ENCODE assay signal across 17 cellular contexts in the genomic region with DNA sequence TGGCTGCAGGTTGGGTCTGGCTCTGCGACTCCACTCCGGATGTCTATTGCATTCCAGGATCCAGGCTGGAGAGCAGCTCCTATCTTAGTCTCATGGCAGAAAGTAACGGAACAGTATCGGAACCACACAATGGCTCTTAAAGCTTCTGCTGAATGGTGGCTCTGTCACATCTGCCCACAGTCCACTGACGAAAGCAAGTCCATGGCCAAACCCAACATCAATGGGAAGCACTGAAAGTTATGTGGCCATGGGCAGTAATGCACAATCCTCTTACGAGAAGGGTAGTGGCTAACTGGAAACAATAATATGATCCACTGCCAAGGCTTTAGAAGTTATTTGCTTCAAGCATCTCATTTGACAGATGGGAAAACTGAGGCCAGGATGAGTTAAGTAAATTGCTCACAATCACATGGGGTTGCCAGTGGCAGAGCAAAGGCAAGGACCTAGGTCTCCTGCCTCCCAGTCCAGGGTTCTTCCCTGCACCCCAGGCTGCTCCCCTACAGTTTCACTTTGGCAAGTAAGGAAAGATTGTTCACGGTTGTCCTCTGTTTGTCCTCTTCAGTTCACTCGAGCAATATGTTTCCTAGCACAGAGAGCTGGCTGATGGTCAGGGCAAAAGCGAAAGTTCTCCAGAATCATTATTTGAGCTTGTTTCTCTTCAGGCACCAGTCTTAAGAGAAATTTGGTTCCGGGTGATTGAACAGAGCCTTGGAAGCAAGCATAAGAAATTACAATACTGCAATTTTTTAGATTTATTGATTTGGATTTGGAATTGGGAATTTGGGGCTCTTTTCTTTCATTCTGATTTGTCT. TPM values are rescaled to one million over a fixed set of nuclear protein-coding genes. Genes with fewer than 3 reads are reported as not detected.
DNase-seq lines count a peak whose midpoint lies in the region; ATAC-seq, FAIRE-seq and TF ChIP-seq lines count a peak whose summit lies in the region.
"Had no signal": no experiment of that assay in that cellular context is flagged by ENCODE, and none has a peak within 500 bp of the region (broad histone marks: within the 10 kb centered on the region; RNA-seq: fewer than 3 reads in every experiment).

No MANE protein-coding gene starts in this region.

- in situ Hi-C loops in GM23248 (cut with MboI): no loop called here
- in situ Hi-C loops in GM12878 (cut with MboI): no loop called here

- H3K27me3 ChIP-seq in GM23248 (replicated peaks; ENCODE audit: insufficient read depth) (no peaks in the 10 kb centered on the region), GM12878 (replicated peaks in 1 of 2; ENCODE audit: control insufficient read depth in 2 of 2, insufficient read depth in 2 of 2, low read length in 1 of 2) (peaks cover 0 to 1% of the 10 kb centered on the region in 2 experiments; a peak in 1 of 4 replicates), MM.1S (replicated peaks; ENCODE audit: insufficient read depth, low read length) (no peaks in the 10 kb centered on the region)

- no peaks in the 10 kb centered on the region for H3K9me3 ChIP-seq in GM23248 (ENCODE audit: low read depth)
- no peaks in the 10 kb centered on the region for H3K9me3 ChIP-seq in GM12878 (replicated peaks; ENCODE audit: control insufficient read depth, insufficient read depth, low read length)
- no peaks in the 10 kb centered on the region for H3K9me3 ChIP-seq in MM.1S (replicated peaks; ENCODE audit: insufficient read depth, low read length)
- H3K9me3 ChIP-seq: A549 had no signal

- peaks cover 14% of the 10 kb centered on the region for H3F3A ChIP-seq in GM23248 (ENCODE audit: insufficient read depth)
- H3F3A ChIP-seq in MM.1S (ENCODE audit: insufficient read depth, low read length): no peaks in the 10 kb centered on the region

- ATAC-seq in GM12878 (no peak), HG02759 (IDR thresholded peaks at IDR 0.05; ENCODE audit: unreplicated experiment) (no peak)
- ATAC-seq: A549 had no signal

- H3K9me2 ChIP-seq in GM23248 (ENCODE audit: insufficient read depth) (no peaks in the 10 kb centered on the region), MM.1S (replicated peaks; ENCODE audit: insufficient read depth, low read length) (no peaks in the 10 kb centered on the region)

- 21 to 22% methylated on average over 10 of the region's 10 CpGs for WGBS in GM23248 (ENCODE audit: low coverage in 1 of 2, low lambda C conversion rate in 2 of 2, missing lambda C conversion rate in 2 of 2), 2 experiments
- WGBS in GM12878 (ENCODE audit: insufficient coverage, insufficient replicate concordance, low lambda C conversion rate, missing lambda C conversion rate): 37% methylated on average over 10 of the region's 10 CpGs

- no peaks in the 10 kb centered on the region for H3K36me3 ChIP-seq in GM23248 (ENCODE audit: low read depth)
- H3K36me3 ChIP-seq in GM12878 (ENCODE audit: control insufficient read depth in 2 of 2, insufficient read depth in 2 of 2, low read length in 1 of 2): no peaks in the 10 kb centered on the region
- H3K36me3 ChIP-seq in MM.1S (replicated peaks; ENCODE audit: insufficient read depth, low read length): no peaks in the 10 kb centered on the region

- SMC1A ChIA-PET in GM12878 (lab: Charles Lee; ENCODE audit: uncharacterized antibody, unreplicated experiment): no interaction called here

- TF ChIP-seq EP300 in GM12878 (IDR thresholded peaks at IDR 0.05; ENCODE audit: borderline replicate concordance in 1 of 2, control insufficient read depth in 1 of 2, low read depth in 2 of 2, low read length in 2 of 2): no peak

- peaks cover 31% of the 10 kb centered on the region for H3K4me1 ChIP-seq in GM23248 (ENCODE audit: insufficient read depth)
- no peaks in the 10 kb centered on the region for H3K4me1 ChIP-seq in GM12878 (ENCODE audit: control insufficient read depth, insufficient read depth, low read length)
- H3K4me1 ChIP-seq in MM.1S (ENCODE audit: low read length): no peaks in the 10 kb centered on the region
- H3K4me1 ChIP-seq: A549 had no signal

- H3K4me2 ChIP-seq in GM23248 (ENCODE audit: unreplicated experiment) (peak overlapping the region; percentile 17), GM12878 (ENCODE audit: control insufficient read depth, insufficient read depth) (no peak overlapping the region), MM.1S (ENCODE audit: low read depth, low read length) (no peak overlapping the region)
- H3K4me2 ChIP-seq: A549 had no signal

- H2AFZ ChIP-seq in GM23248: peak overlapping the region; percentile 41; the same call in 1 of the 2 replicates
- no peak overlapping the region for H2AFZ ChIP-seq in GM12878 (ENCODE audit: control insufficient read depth, low read depth, low read length)
- no peak overlapping the region for H2AFZ ChIP-seq in MM.1S (ENCODE audit: low read length)

- FAIRE-seq in GM12878 (lab: Jason Lieb, UNC): peak; percentile 27
- FAIRE-seq: A549, GM19239 had no signal

- intact Hi-C loops in GM12878 (cut with micrococcal nuclease; ENCODE audit: unreplicated experiment): no loop called here

- CTCF ChIA-PET in GM12878 (lab: Yijun Ruan, JAX): interaction anchor here (0.9 kb wide), 1 partner anchor 33 kb away, joined by 3 read pairs; no protein-coding TSS in a partner anchor

- TF ChIP-seq POLR2A in GM12878 (IDR thresholded peaks at IDR 0.05; ENCODE audit: low read depth, low read length): no peak

- H3K4me3 ChIP-seq in GM23248: no peak overlapping the region
- no peak overlapping the region for H3K4me3 ChIP-seq in GM12878
- H3K4me3 ChIP-seq in MM.1S (ENCODE audit: low read length): no peak overlapping the region
- H3K4me3 ChIP-seq: A549 had no signal

- H3K27ac ChIP-seq in GM23248 (no peak overlapping the region), GM12878 (ENCODE audit: control insufficient read depth, insufficient read depth) (no peak overlapping the region), MM.1S (ENCODE audit: low read length) (no peak overlapping the region)
- H3K27ac ChIP-seq: A549 had no signal

- H4K20me1 ChIP-seq in GM23248 (ENCODE audit: insufficient read depth): no peaks in the 10 kb centered on the region
- H4K20me1 ChIP-seq in GM12878 (ENCODE audit: control insufficient read depth, insufficient read depth): no peaks in the 10 kb centered on the region
- no peaks in the 10 kb centered on the region for H4K20me1 ChIP-seq in MM.1S (ENCODE audit: insufficient read depth, low read length)

- H3K79me2 ChIP-seq in GM23248 (ENCODE audit: insufficient read depth) (no peaks in the 10 kb centered on the region), GM12878 (ENCODE audit: control insufficient read depth, insufficient read depth, low read length) (no peaks in the 10 kb centered on the region), MM.1S (ENCODE audit: low read length) (no peaks in the 10 kb centered on the region)

- BruUV-seq in GM12878 (replicated peaks; lab: Mats Ljungman, UMichigan): no TSS peak

- POLR2A ChIA-PET in GM12878 (lab: Charles Lee): no interaction called here

- RAD21 ChIA-PET in GM12878 (lab: Charles Lee; ENCODE audit: unreplicated experiment): no interaction called here

- DNase-seq in GM23248 (peak; percentile 9), GM12878 (ENCODE audit: low read depth, low spot score) (no peak), medulla oblongata (ENCODE audit: extremely low spot score) (peak; percentile 56), renal cortical epithelial cell (ENCODE audit: low read depth) (peak; percentile 37), NCI-H2227 treated with DMSO at 0.1 percent for 48 hours (lab: John Stamatoyannopoulos, UW) (no peak), MM.1S (no peak)
- DNase-seq: EL, H9, NCI-H1105 treated with DMSO at 0.1 percent for 48 hours, NCI-H187, NCI-H446, SHP77 treated with DMSO at 0.1 percent for 48 hours had no signal

- H3K9ac ChIP-seq in GM23248: no peak overlapping the region
- H3K9ac ChIP-seq in GM12878 (ENCODE audit: control insufficient read depth, insufficient read depth, low read length): no peak overlapping the region
- no peak overlapping the region for H3K9ac ChIP-seq in MM.1S (ENCODE audit: low read length)

- TF ChIP-seq CTCF in GM12878 (IDR thresholded peaks at IDR 0.05 in 2 of 3, conservative IDR thresholded peaks at IDR 0.05 in 1 of 3; ENCODE audit: control insufficient read depth in 2 of 3, extremely low read depth in 1 of 3, insufficient read depth in 1 of 3, low read depth in 3 of 3, low read length in 3 of 3): no peak
- no peak for TF ChIP-seq CTCF in MM.1S (IDR thresholded peaks at IDR 0.05; ENCODE audit: low read length)

- TF ChIP-seq RAD21 in GM12878 (IDR thresholded peaks at IDR 0.05; ENCODE audit: insufficient read depth, low read depth, low read length): no peak

RNA-seq across cellular contexts. Expression of a gene that starts 54.2 kb away (rescaled TPM):
- total RNA-seq in GM23248 (2014; rRNA removed; shearing (Covaris generic)): 210 and 219 TPM in 2 replicates
- polyA plus RNA-seq in GM23248 (2016; fragmentation: Nextera tagmentation; extraction: Ambion mirVana) (318 and 335 TPM in 2 replicates), GM12878 (2011; rRNA removed) (0.39 and 0.61 TPM in 2 replicates), GM12878 (2014; fragmentation: Illumina TruSeq; extraction: Trizol) (20.7 and 21.5 TPM in 2 replicates), GM12878 (2014; fragmentation: Nextera tagmentation; extraction: Ambion mirVana) (10 to 100 TPM in 1 of 2 experiments, 1 to 10 TPM in 1; 5.9 to 11.1 TPM), GM12878 (2014; rRNA removed) (18.0 and 19.9 TPM in 2 replicates), GM12878 (2016; fragmentation: Nextera tagmentation; extraction: Ambion mirVana) (10 to 100 TPM in 1 of 2 experiments, 1 to 10 TPM in 1; 5.6 to 13.4 TPM)
- 6.3 and 7.3 TPM in 2 replicates for total RNA-seq in GM12878 (2013; cell fraction: nucleolus; rRNA removed)
- total RNA-seq in GM12878 (2014; rRNA removed) (10.0 TPM in 2 replicates), GM12878 (2014; rRNA removed; fragmentation: Illumina TruSeq; extraction: Trizol) (9.9 and 11.0 TPM in 2 replicates), GM12878 (2021) (23.6 TPM in 2 replicates), renal cortical epithelial cell (82.7 and 105 TPM in 2 replicates)
- polyA plus RNA-seq in GM12878 (2011; ENCODE audit: low read depth): 8.6 TPM
- polyA plus RNA-seq in GM12878 (2011; cell fraction: cytosol; rRNA removed): 0.35 and 0.36 TPM in 2 replicates
- 0.36 and 0.39 TPM in 2 replicates for polyA plus RNA-seq in GM12878 (2011; cell fraction: nucleus; rRNA removed)
- 12.7 and 14.4 TPM in 2 replicates for polyA plus RNA-seq in GM12878 (2012)
- polyA minus RNA-seq in GM12878 (2011; rRNA and poly(A)+ RNA removed): 0.29 and 0.62 TPM in 2 replicates
- 0.42 and 1.1 TPM in 2 replicates for polyA minus RNA-seq in GM12878 (2011; cell fraction: cytosol; rRNA and poly(A)+ RNA removed)
- polyA minus RNA-seq in GM12878 (2011; cell fraction: nucleus; rRNA and poly(A)+ RNA removed): 0.12 and 0.29 TPM in 2 replicates

RNA-seq across cellular contexts. Expression of a gene that starts 54.9 kb away (rescaled TPM):
- 29.6 and 45.7 TPM in 2 replicates for total RNA-seq in GM23248 (2014; rRNA removed; shearing (Covaris generic))
- 11.1 and 13.4 TPM in 2 replicates for polyA plus RNA-seq in GM23248 (2016; fragmentation: Nextera tagmentation; extraction: Ambion mirVana)
- not detected in 2 replicates for total RNA-seq in GM12878 (2013; cell fraction: nucleolus; rRNA removed)
- total RNA-seq in GM12878 (2014; rRNA removed): 0.11 and 0.76 TPM in 2 replicates
- total RNA-seq in GM12878 (2014; rRNA removed; fragmentation: Illumina TruSeq; extraction: Trizol): 0.09 and 0.23 TPM in 2 replicates
- 0.08 and 0.27 TPM in 2 replicates for total RNA-seq in GM12878 (2021)
- not detected for polyA plus RNA-seq in GM12878 (2011; ENCODE audit: low read depth)
- polyA plus RNA-seq in GM12878 (2011; rRNA removed): 0.42 and 0.46 TPM in 2 replicates
- 0.37 and 0.43 TPM in 2 replicates for polyA plus RNA-seq in GM12878 (2011; cell fraction: cytosol; rRNA removed)
- 0.42 and 0.48 TPM in 2 replicates for polyA plus RNA-seq in GM12878 (2011; cell fraction: nucleus; rRNA removed)
- polyA plus RNA-seq in GM12878 (2012): not detected in 2 replicates
- 0.06 TPM in 1 of 2 replicates, not detected in the other for polyA plus RNA-seq in GM12878 (2014; fragmentation: Illumina TruSeq; extraction: Trizol)
- polyA plus RNA-seq in GM12878 (2014; fragmentation: Nextera tagmentation; extraction: Ambion mirVana): under 1 TPM; 0.03 to 0.04 TPM
- 0.05 and 0.08 TPM in 2 replicates for polyA plus RNA-seq in GM12878 (2014; rRNA removed)
- polyA plus RNA-seq in GM12878 (2016; fragmentation: Nextera tagmentation; extraction: Ambion mirVana): not detected
- polyA minus RNA-seq in GM12878 (2011; rRNA and poly(A)+ RNA removed): 0.80 and 0.88 TPM in 2 replicates
- polyA minus RNA-seq in GM12878 (2011; cell fraction: cytosol; rRNA and poly(A)+ RNA removed): 0.27 and 1.2 TPM in 2 replicates
- 0.48 and 0.60 TPM in 2 replicates for polyA minus RNA-seq in GM12878 (2011; cell fraction: nucleus; rRNA and poly(A)+ RNA removed)
- total RNA-seq in renal cortical epithelial cell: 10.8 and 21.4 TPM in 2 replicates
- polyA plus RNA-seq: CD14-positive monocyte, IgD-negative memory B cell had no signal

Comparison
In these comparisons a context has a peak if more than half of its experiments do, and no peak if none do; other contexts are left out.
1. DNase-seq: peak in GM23248 (single experiment), medulla oblongata (single experiment) and renal cortical epithelial cell (single experiment); none in GM12878 (single experiment), NCI-H2227 treated with DMSO at 0.1 percent for 48 hours (single experiment) and MM.1S (single experiment).